ENCODE assay signal across 8 cellular contexts in genomic region chr19:48635263-48635965, GRCh38. TPM values are rescaled to one million over a fixed set of nuclear protein-coding genes. Genes with fewer than 3 reads are reported as not detected.
A peak's percentile ranks its signal among the peaks of the same experiment; 100 is the strongest.
DNase-seq lines count a peak whose midpoint lies in the region; ATAC-seq and TF ChIP-seq lines count a peak whose summit lies in the region.

No MANE protein-coding gene starts in this region.

- POLR2A ChIA-PET in CD4-positive, alpha-beta T cell (lab: Charles Lee), result interaction anchor here (1.6 to 3.7 kb wide), 7 partner anchors 10 to 303 kb away, joined by 3 to 45 read pairs (median 38); partner anchors contain the start of genes CA11, RPL18 and SPHK2

- H3K27me3 Mint-ChIP-seq in CD4-positive, alpha-beta T cell, result no peaks in the 10 kb centered on the region
- H3K27me3 Mint-ChIP-seq in HFFc6 (ENCODE audit: insufficient read depth), result peaks cover 14% of the 10 kb centered on the region; the same call in 1 of the 2 replicates
- H3K27me3 Mint-ChIP-seq in activated naive CD4-positive, alpha-beta T cell treated with anti-CD3 and anti-CD28 coated beads for 36 hours (ENCODE audit: low read depth), result no peaks in the 10 kb centered on the region

- H3K36me3 ChIP-seq in RWPE2 (ENCODE audit: low read depth) (peaks cover 14% of the 10 kb centered on the region), cardiac muscle cell (no peaks in the 10 kb centered on the region), uterus (no peaks in the 10 kb centered on the region)

- CTCF ChIA-PET in CD4-positive, alpha-beta T cell (lab: Charles Lee), result no interaction called here
- CTCF ChIA-PET in activated naive CD4-positive, alpha-beta T cell treated with anti-CD3 and anti-CD28 coated beads for 36 hours (lab: Charles Lee), result no interaction called here

- no peaks in the 10 kb centered on the region for H3K27me3 ChIP-seq in CD4-positive, alpha-beta T cell (ENCODE audit: control insufficient read depth, insufficient read depth, low read length)
- H3K27me3 ChIP-seq in RWPE2 (ENCODE audit: insufficient read depth, poor library complexity, severe bottlenecking) (no peaks in the 10 kb centered on the region), cardiac muscle cell (no peaks in the 10 kb centered on the region), uterus (no peaks in the 10 kb centered on the region)

- H3K9me3 Mint-ChIP-seq in CD4-positive, alpha-beta T cell, result no peaks in the 10 kb centered on the region
- H3K9me3 Mint-ChIP-seq in HFFc6, result no peaks in the 10 kb centered on the region
- H3K9me3 Mint-ChIP-seq in activated naive CD4-positive, alpha-beta T cell treated with anti-CD3 and anti-CD28 coated beads for 36 hours, result no peaks in the 10 kb centered on the region

- peak; percentile 58 to 81 (median 72) for DNase-seq in CD4-positive, alpha-beta T cell
- no peak for DNase-seq in HFFc6
- DNase-seq in RWPE2 (ENCODE audit: low spot score), result no peak
- DNase-seq in activated naive CD4-positive, alpha-beta T cell treated with anti-CD3 and anti-CD28 coated beads for 36 hours, result peak; percentile 69
- peak; percentile 52 to 82 for DNase-seq in cardiac muscle cell (ENCODE audit: low read depth in 1 of 2, low spot score in 1 of 2)
- DNase-seq in pons (ENCODE audit: low spot score), result peak; percentile 62
- DNase-seq in uterus, result peak; percentile 75 to 80

- peak overlapping the region; percentile 94 for H3K27ac ChIP-seq in CD4-positive, alpha-beta T cell (ENCODE audit: low read depth, low read length)
- H3K27ac ChIP-seq in RWPE2 (ENCODE audit: poor library complexity, severe bottlenecking) (peak overlapping the region; percentile 90), cardiac muscle cell (peak overlapping the region; percentile 46), uterus (peak overlapping the region; percentile 96 to 99)

- H3K4me1 Mint-ChIP-seq in CD4-positive, alpha-beta T cell (ENCODE audit: low read depth), result peaks cover 61% of the 10 kb centered on the region
- peaks cover 57% of the 10 kb centered on the region for H3K4me1 Mint-ChIP-seq in HFFc6 (ENCODE audit: low read depth)
- peaks cover 59% of the 10 kb centered on the region for H3K4me1 Mint-ChIP-seq in activated naive CD4-positive, alpha-beta T cell treated with anti-CD3 and anti-CD28 coated beads for 36 hours (ENCODE audit: low read depth)

- TF ChIP-seq CTCF in CD4-positive, alpha-beta T cell (IDR thresholded peaks at IDR 0.05), result no peak
- TF ChIP-seq CTCF in HFFc6 (IDR thresholded peaks at IDR 0.05) (no peak), RWPE2 (IDR thresholded peaks at IDR 0.05; ENCODE audit: poor library complexity, severe bottlenecking) (no peak), cardiac muscle cell (IDR thresholded peaks at IDR 0.05; ENCODE audit: low read depth, low read length) (no peak), uterus (IDR thresholded peaks at IDR 0.05) (no peak)

- peak; percentile 8 for ATAC-seq in CD4-positive, alpha-beta T cell (ENCODE audit: poor library complexity)
- ATAC-seq in RWPE2 (ENCODE audit: low read depth) (no peak), HG02763 (IDR thresholded peaks at IDR 0.05; ENCODE audit: unreplicated experiment) (no peak)

- peaks cover 29% of the 10 kb centered on the region for H3K4me1 ChIP-seq in RWPE2 (ENCODE audit: insufficient read depth, poor library complexity, severe bottlenecking)
- peaks cover 16% of the 10 kb centered on the region for H3K4me1 ChIP-seq in cardiac muscle cell (ENCODE audit: low read depth)
- H3K4me1 ChIP-seq in uterus, result peaks cover 10 to 18% of the 10 kb centered on the region in 2 donors

- peaks cover 51% of the 10 kb centered on the region for H3K36me3 Mint-ChIP-seq in CD4-positive, alpha-beta T cell (ENCODE audit: low read depth)
- H3K36me3 Mint-ChIP-seq in HFFc6 (ENCODE audit: low read depth), result no peaks in the 10 kb centered on the region
- H3K36me3 Mint-ChIP-seq in activated naive CD4-positive, alpha-beta T cell treated with anti-CD3 and anti-CD28 coated beads for 36 hours (ENCODE audit: low read depth), result peaks cover 4% of the 10 kb centered on the region

- peak overlapping the region; percentile 94 for H3K4me3 Mint-ChIP-seq in CD4-positive, alpha-beta T cell
- H3K4me3 Mint-ChIP-seq in HFFc6, result peak overlapping the region; percentile 91
- H3K4me3 Mint-ChIP-seq in activated naive CD4-positive, alpha-beta T cell treated with anti-CD3 and anti-CD28 coated beads for 36 hours, result peak overlapping the region; percentile 82

- peak; percentile 78 to 81 for TF ChIP-seq POLR2A in uterus (IDR thresholded peaks at IDR 0.05)

- H3K27ac Mint-ChIP-seq in CD4-positive, alpha-beta T cell, result peak overlapping the region; percentile 97
- peak overlapping the region; percentile 86 for H3K27ac Mint-ChIP-seq in HFFc6
- H3K27ac Mint-ChIP-seq in activated naive CD4-positive, alpha-beta T cell treated with anti-CD3 and anti-CD28 coated beads for 36 hours, result peak overlapping the region; percentile 93

- H3K4me3 ChIP-seq in RWPE2 (ENCODE audit: severe bottlenecking) (peak overlapping the region; percentile 48), cardiac muscle cell (peak overlapping the region; percentile 88), uterus (peak overlapping the region; percentile 49 to 54)

- intact Hi-C loops in CD4-positive, alpha-beta T cell (cut with DNase I, micrococcal nuclease), result loop anchor here (2.0 to 10.0 kb wide), 5 partner anchors 42 to 1239 kb away; partner anchors contain the start of genes AKT1S1 (in 1 of the 2), C19orf73 (in 1 of the 2), PPFIA3 (in 1 of the 2) and TBC1D17 (in 1 of the 2)
- intact Hi-C loops in activated naive CD4-positive, alpha-beta T cell treated with anti-CD3 and anti-CD28 coated beads for 36 hours (cut with micrococcal nuclease), result no loop called here
- intact Hi-C loops in uterus (cut with DNase I; ENCODE audit: low total_unique reads), result no loop called here

- no peaks in the 10 kb centered on the region for H3K9me3 ChIP-seq in CD4-positive, alpha-beta T cell (ENCODE audit: control insufficient read depth, low read length)
- no peaks in the 10 kb centered on the region for H3K9me3 ChIP-seq in RWPE2 (ENCODE audit: severe bottlenecking)
- no peaks in the 10 kb centered on the region for H3K9me3 ChIP-seq in cardiac muscle cell (ENCODE audit: low read depth)
- no peaks in the 10 kb centered on the region for H3K9me3 ChIP-seq in uterus

RNA-seq across cellular contexts. Expression of gene DBP, which starts 1.8 kb away (rescaled TPM):
- total RNA-seq in CD4-positive, alpha-beta T cell, result 10 to 100 TPM; 48.3 to 55.6 TPM
- 1 to 10 TPM; 3.8 to 5.7 (median 4.4) TPM for total RNA-seq in HFFc6 (2021; fragmentation: NEBNext Ultra II Directional; extraction: Animal tissue kit (Norgen Biotek cat#: 25700))
- total RNA-seq in activated naive CD4-positive, alpha-beta T cell treated with anti-CD3 and anti-CD28 coated beads for 36 hours, result 1 to 10 TPM; 7.8 to 9.7 TPM
- total RNA-seq in cardiac muscle cell, result 16.0 and 30.0 TPM in 2 replicates
- polyA plus RNA-seq in cardiac muscle cell, result 23.3 and 41.6 TPM in 2 replicates
- total RNA-seq in uterus, result 10 to 100 TPM in 2 of 4 donors, 1 to 10 TPM in 1, not detected in 1; 3.1 to 29.8 (median 11.3) TPM

RNA-seq across cellular contexts. Expression of gene CA11, which starts 10.6 kb away (rescaled TPM):
- 10 to 100 TPM; 11.0 to 12.4 TPM for total RNA-seq in CD4-positive, alpha-beta T cell
- 1 to 10 TPM in 4 of 6 experiments, under 1 TPM in 2; 0.53 to 2.5 (median 1.4) TPM for total RNA-seq in HFFc6 (2021; fragmentation: NEBNext Ultra II Directional; extraction: Animal tissue kit (Norgen Biotek cat#: 25700))
- total RNA-seq in activated naive CD4-positive, alpha-beta T cell treated with anti-CD3 and anti-CD28 coated beads for 36 hours, result 10 to 100 TPM; 12.0 to 14.9 TPM
- total RNA-seq in cardiac muscle cell (11.9 and 15.6 TPM in 2 replicates), uterus (10 to 100 TPM in 2 of 4 donors, under 1 TPM in 2; 0.51 to 55.1 (median 8.1) TPM)
- polyA plus RNA-seq in cardiac muscle cell, result 26.3 and 30.7 TPM in 2 replicates

RNA-seq across cellular contexts. Expression of gene SPHK2, which starts 16.1 kb away (rescaled TPM):
- 10 to 100 TPM; 14.1 to 15.3 TPM for total RNA-seq in CD4-positive, alpha-beta T cell
- total RNA-seq in HFFc6 (2021; fragmentation: NEBNext Ultra II Directional; extraction: Animal tissue kit (Norgen Biotek cat#: 25700)), result 10 to 100 TPM; 20.1 to 34.0 (median 23.4) TPM
- total RNA-seq in activated naive CD4-positive, alpha-beta T cell treated with anti-CD3 and anti-CD28 coated beads for 36 hours, result 10 to 100 TPM; 20.1 to 20.6 TPM
- total RNA-seq in cardiac muscle cell (21.3 and 22.5 TPM in 2 replicates), uterus (10 to 100 TPM; 10.0 to 27.2 (median 21.7) TPM)
- 18.5 and 25.3 TPM in 2 replicates for polyA plus RNA-seq in cardiac muscle cell

RNA-seq across cellular contexts. Expression of gene RPL18, which starts 16.4 kb away (rescaled TPM):
- 1,000 to 10,000 TPM; 2,820 to 2,913 TPM for total RNA-seq in CD4-positive, alpha-beta T cell
- 1,000 to 10,000 TPM; 1,359 to 1,448 (median 1,407) TPM for total RNA-seq in HFFc6 (2021; fragmentation: NEBNext Ultra II Directional; extraction: Animal tissue kit (Norgen Biotek cat#: 25700))
- 1,000 to 10,000 TPM; 2,373 to 2,473 TPM for total RNA-seq in activated naive CD4-positive, alpha-beta T cell treated with anti-CD3 and anti-CD28 coated beads for 36 hours
- total RNA-seq in cardiac muscle cell (3,285 and 3,429 TPM in 2 replicates), uterus (1,000 to 10,000 TPM; 1,515 to 5,795 (median 3,195) TPM)
- polyA plus RNA-seq in cardiac muscle cell, result 692 and 838 TPM in 2 replicates

RNA-seq across cellular contexts. Expression of gene FAM83E, which starts 20.5 kb away (rescaled TPM):
- 1 to 10 TPM; 1.6 to 2.6 TPM for total RNA-seq in CD4-positive, alpha-beta T cell
- under 1 TPM; 0.23 to 0.99 (median 0.54) TPM for total RNA-seq in HFFc6 (2021; fragmentation: NEBNext Ultra II Directional; extraction: Animal tissue kit (Norgen Biotek cat#: 25700))
- 1 to 10 TPM; 2.0 TPM for total RNA-seq in activated naive CD4-positive, alpha-beta T cell treated with anti-CD3 and anti-CD28 coated beads for 36 hours
- total RNA-seq in cardiac muscle cell, result 0.60 and 1.6 TPM in 2 replicates
- not detected in 2 replicates for polyA plus RNA-seq in cardiac muscle cell
- 1 to 10 TPM in 2 of 4 donors, not detected in 2; 1.8 TPM for total RNA-seq in uterus

Comparison
In these comparisons a context has a peak if more than half of its experiments do, and no peak if none do; other contexts are left out.
1. DNase-seq: peak in CD4-positive, alpha-beta T cell (10 of 10), activated naive CD4-positive, alpha-beta T cell treated with anti-CD3 and anti-CD28 coated beads for 36 hours (single experiment), cardiac muscle cell (2 of 2), pons (single experiment) and uterus (2 of 2); none in HFFc6 (single experiment) and RWPE2 (single experiment).
2. H3K27ac ChIP-seq: peak in every context shown above with its lines; median percentile 98 in uterus; 94 in CD4-positive, alpha-beta T cell; 90 in RWPE2; 46 in cardiac muscle cell.
3. intact Hi-C loops: an anchor here in CD4-positive, alpha-beta T cell (2.0 to 10.0 kb wide); none called in activated naive CD4-positive, alpha-beta T cell treated with anti-CD3 and anti-CD28 coated beads for 36 hours and uterus.
4. Peak in every context shown above with its lines, with median percentiles within 50 percentile points of each other: H3K27ac Mint-ChIP-seq, H3K4me3 Mint-ChIP-seq and H3K4me3 ChIP-seq.